17 cellular contexts compared by ENCODE assay signal in genomic region chr4:38625508-38625907, GRCh38. TPM values are rescaled to one million over a fixed set of nuclear protein-coding genes. Genes with fewer than 3 reads are reported as not detected.
A peak's percentile ranks its signal among the peaks of the same experiment; 100 is the strongest.
DNase-seq lines count a peak whose midpoint lies in the region; ATAC-seq and TF ChIP-seq lines count a peak whose summit lies in the region.
"Had no signal": no experiment of that assay in that cellular context is flagged by ENCODE, and none has a peak within 500 bp of the region (broad histone marks: within the 10 kb centered on the region; RNA-seq: fewer than 3 reads in every experiment).

No MANE protein-coding gene starts in this region.

- POLR2A ChIA-PET in T-cell (lab: Charles Lee), result interaction anchor here in 1 of 2 donors (0.9 to 1.0 kb wide), 2 partner anchors 29 to 37 kb away, joined by 4 to 6 read pairs; no protein-coding TSS in a partner anchor

- H3K9me3 Mint-ChIP-seq in activated naive CD4-positive, alpha-beta T cell treated with anti-CD3 and anti-CD28 coated beads for 36 hours, result no peaks in the 10 kb centered on the region
- H3K9me3 Mint-ChIP-seq in T-cell, result no peaks in the 10 kb centered on the region
- H3K9me3 Mint-ChIP-seq: CD4-positive, alpha-beta memory T cell had no signal

- intact Hi-C loops in activated naive CD4-positive, alpha-beta T cell treated with anti-CD3 and anti-CD28 coated beads for 36 hours (cut with micrococcal nuclease), result loop anchor here (2.0 kb wide), 1 partner anchor 29 kb away; no protein-coding TSS in a partner anchor
- intact Hi-C loops in esophagus muscularis mucosa (cut with DNase I) (no loop called here), sigmoid colon (cut with DNase I) (no loop called here)

- TF ChIP-seq EP300 in esophagus muscularis mucosa (IDR thresholded peaks at IDR 0.05), result no peak
- TF ChIP-seq EP300 in sigmoid colon (IDR thresholded peaks at IDR 0.05), result no peak

- ATAC-seq in T-cell (replicated peaks in 1 of 4), result peak; percentile 79 to 91 (median 84)
- ATAC-seq: GM12878 had no signal

- peaks cover 15% of the 10 kb centered on the region for H3K4me1 Mint-ChIP-seq in activated naive CD4-positive, alpha-beta T cell treated with anti-CD3 and anti-CD28 coated beads for 36 hours (ENCODE audit: low read depth)
- peaks cover 15 to 17% (median 16%) of the 10 kb centered on the region in 3 donors for H3K4me1 Mint-ChIP-seq in T-cell

- H3K9me3 ChIP-seq in esophagus muscularis mucosa, result no peaks in the 10 kb centered on the region
- no peaks in the 10 kb centered on the region for H3K9me3 ChIP-seq in sigmoid colon

- DNase-seq in activated naive CD4-positive, alpha-beta T cell treated with anti-CD3 and anti-CD28 coated beads for 36 hours, result peak; percentile 62
- no peak for DNase-seq in activated naive CD4-positive, alpha-beta T cell treated with Interleukin-2 at 50 U/mL for 16 hours
- DNase-seq in T-cell (peak in 10 of 34 experiments; percentile 2 to 28 (median 7)), esophagus muscularis mucosa (ENCODE audit: extremely low spot score) (no peak), sigmoid colon (no peak), GF-D8 (lab: John Stamatoyannopoulos, UW) (no peak), hypothalamus (lab: John Stamatoyannopoulos, UW) (no peak)
- DNase-seq: CD4-positive, alpha-beta memory T cell; DMS79 treated with DMSO at 0.1 percent for 48 hours; GOT3; NCI-H187; NCI-H2171 treated with DMSO at 0.1 percent for 48 hours; NCI-H748 treated with DMSO at 0.1 percent for 48 hours; OCI-M1; SHP77 treated with DMSO at 0.1 percent for 48 hours had no signal

- TF ChIP-seq CTCF in esophagus muscularis mucosa (IDR thresholded peaks at IDR 0.05) (no peak), sigmoid colon (IDR thresholded peaks at IDR 0.05) (no peak)

- H3K27ac Mint-ChIP-seq in activated naive CD4-positive, alpha-beta T cell treated with anti-CD3 and anti-CD28 coated beads for 36 hours, result no peak overlapping the region
- no peak overlapping the region for H3K27ac Mint-ChIP-seq in T-cell

- H3K4me3 ChIP-seq in esophagus muscularis mucosa (no peak overlapping the region), sigmoid colon (no peak overlapping the region)
- H3K4me3 ChIP-seq: GM12878 had no signal

- CTCF ChIA-PET in activated naive CD4-positive, alpha-beta T cell treated with anti-CD3 and anti-CD28 coated beads for 36 hours (lab: Charles Lee), result interaction anchor here (0.6 to 1.2 kb wide), 2 partner anchors 16 to 31 kb away, joined by 3 to 5 read pairs; no protein-coding TSS in a partner anchor
- CTCF ChIA-PET in T-cell (lab: Charles Lee), result interaction anchor here in 1 of 2 donors (0.8 kb wide), 1 partner anchor 304 kb away, joined by 7 read pairs; no protein-coding TSS in a partner anchor

- no peak overlapping the region for H3K4me3 Mint-ChIP-seq in activated naive CD4-positive, alpha-beta T cell treated with anti-CD3 and anti-CD28 coated beads for 36 hours
- H3K4me3 Mint-ChIP-seq in T-cell, result peak overlapping the region in 1 of 3 donors; percentile 22
- H3K4me3 Mint-ChIP-seq: CD4-positive, alpha-beta memory T cell had no signal

- no peaks in the 10 kb centered on the region for H3K27me3 Mint-ChIP-seq in activated naive CD4-positive, alpha-beta T cell treated with anti-CD3 and anti-CD28 coated beads for 36 hours (ENCODE audit: low read depth)
- no peaks in the 10 kb centered on the region for H3K27me3 Mint-ChIP-seq in T-cell
- H3K27me3 Mint-ChIP-seq: CD4-positive, alpha-beta memory T cell had no signal

- peak overlapping the region in 3 of 4 donors; percentile 9 to 56 (median 22) for H3K27ac ChIP-seq in esophagus muscularis mucosa (replicated peaks in 1 of 4)
- peak overlapping the region in 3 of 4 donors; percentile 50 to 60 (median 55) for H3K27ac ChIP-seq in sigmoid colon
- H3K27ac ChIP-seq: HL-60 had no signal

- H3K4me1 ChIP-seq in esophagus muscularis mucosa (peaks cover 0 to 32% (median 19%) of the 10 kb centered on the region in 4 donors), sigmoid colon (peaks cover 0 to 14% (median 9%) of the 10 kb centered on the region in 4 donors)

- H3K36me3 ChIP-seq in esophagus muscularis mucosa (no peaks in the 10 kb centered on the region), sigmoid colon (no peaks in the 10 kb centered on the region)

- H3K27me3 ChIP-seq in esophagus muscularis mucosa (no peaks in the 10 kb centered on the region), sigmoid colon (no peaks in the 10 kb centered on the region)

- TF ChIP-seq POLR2A in esophagus muscularis mucosa (IDR thresholded peaks at IDR 0.05; ENCODE audit: low read depth) (no peak), sigmoid colon (IDR thresholded peaks at IDR 0.05) (no peak)

- no peaks in the 10 kb centered on the region for H3K36me3 Mint-ChIP-seq in activated naive CD4-positive, alpha-beta T cell treated with anti-CD3 and anti-CD28 coated beads for 36 hours (ENCODE audit: low read depth)
- H3K36me3 Mint-ChIP-seq in T-cell, result no peaks in the 10 kb centered on the region
- H3K36me3 Mint-ChIP-seq: CD4-positive, alpha-beta memory T cell had no signal

- 53% methylated on average over 3 of the region's 3 CpGs for WGBS in esophagus muscularis mucosa
- WGBS in sigmoid colon, 2 donors, result 63 to 82% methylated on average over 3 of the region's 3 CpGs

RNA-seq across cellular contexts. Expression of gene KLF3, which starts 38.5 kb away (rescaled TPM):
- total RNA-seq in activated naive CD4-positive, alpha-beta T cell treated with anti-CD3 and anti-CD28 coated beads for 36 hours, result 10 to 100 TPM; 15.2 to 15.8 TPM
- total RNA-seq in T-cell, result 100 to 1,000 TPM; 115 to 127 (median 124) TPM
- 10 to 100 TPM; 30.8 to 50.4 (median 40.4) TPM for total RNA-seq in esophagus muscularis mucosa
- 10 to 100 TPM; 29.2 to 43.5 (median 38.0) TPM for total RNA-seq in sigmoid colon
- polyA plus RNA-seq in sigmoid colon, result 10 to 100 TPM; 38.6 to 64.0 (median 48.6) TPM
